26 cellular contexts compared by ENCODE assay signal in genomic region chr5:62011072-62011664, GRCh38.
"Had no signal": no experiment of that assay in that cellular context is flagged by ENCODE, and none has a peak within 500 bp of the region (broad histone marks: within the 10 kb centered on the region; RNA-seq: fewer than 3 reads in every experiment).

No MANE protein-coding gene starts in this region.

- H3K9me3 Mint-ChIP-seq: activated naive CD8-positive, alpha-beta T cell treated with anti-CD3 and anti-CD28 coated beads for 36 hours; activated T-helper 2 cell treated with anti-CD3 and anti-CD28 coated beads, Interferon-gamma antibody, Interleukin-2, Interleukin-4, amounts not matched to agents 10 μg/mL and 5 μg/mL and 100 μg/mL, durations not matched to agents 14 hours and 24 hours and 36 hours; endodermal cell; nephron progenitor cell; T-helper 1 cell treated with Interleukin-12 subunit alpha and Interleukin-12 subunit beta and Interleukin-4 antibody, amounts not matched to agents 30 μg/mL and 1 μg/mL, for 36 hours had no signal

- H3K4me3 Mint-ChIP-seq: activated naive CD8-positive, alpha-beta T cell treated with anti-CD3 and anti-CD28 coated beads for 36 hours; activated T-cell treated with anti-CD3 and anti-CD28 coated beads, Interleukin-2, amount 50 U/mL, for 4 hours; endodermal cell; memory B cell; nephron progenitor cell; T-helper 1 cell treated with Interleukin-12 subunit alpha and Interleukin-12 subunit beta and Interleukin-4 antibody, amounts not matched to agents 30 μg/mL and 1 μg/mL, for 36 hours had no signal

- H3K9me3 ChIP-seq: esophagus squamous epithelium, gastrocnemius medialis, suprapubic skin, tibial nerve had no signal

- DNase-seq: activated CD4-positive, alpha-beta T cell treated with anti-CD3 and anti-CD28 coated beads for 4 hours; activated CD4-positive, alpha-beta T cell treated with anti-CD3 and anti-CD28 coated beads, Interleukin-2, amount 50 U/mL, for 48 hours; activated CD4-positive, CD25-positive, alpha-beta regulatory T cell; activated CD8-positive, alpha-beta memory T cell treated with anti-CD3 and anti-CD28 coated beads, Interleukin-2, amount 50 U/mL, for 48 hours; activated naive CD4-positive, alpha-beta T cell treated with Interleukin-2 at 50 U/mL for 16 hours; activated naive CD8-positive, alpha-beta T cell treated with anti-CD3 and anti-CD28 coated beads for 36 hours; activated T-cell treated with anti-CD3 and anti-CD28 coated beads, Interleukin-2, amount 50 U/mL, for 4 hours; amygdala; cerebellar nuclear complex; endodermal cell; esophagus squamous epithelium; gastrocnemius medialis; hypothalamus; islet precursor cell; left cardiac atrium; nephron progenitor cell; occipital lobe; stimulated activated CD4-positive, alpha-beta T cell treated with anti-CD3 and anti-CD28 coated beads, Interleukin-4, amount 100 ng/mL, for 1 hour; stimulated activated naive CD8-positive, alpha-beta T cell treated with anti-CD3 and anti-CD28 coated beads, Interleukin-15, Interleukin-2, amounts not matched to agents 100 U/mL and 50 U/mL, for 24 hours; T1000 had no signal

- H3K4me1 ChIP-seq: esophagus squamous epithelium, gastrocnemius medialis, suprapubic skin, tibial nerve had no signal

- H3K27ac Mint-ChIP-seq: activated naive CD8-positive, alpha-beta T cell treated with anti-CD3 and anti-CD28 coated beads for 36 hours; activated T-helper 2 cell treated with anti-CD3 and anti-CD28 coated beads, Interferon-gamma antibody, Interleukin-2, Interleukin-4, amounts not matched to agents 10 μg/mL and 5 μg/mL and 100 μg/mL, durations not matched to agents 14 hours and 24 hours and 36 hours; endodermal cell; memory B cell; nephron progenitor cell; T-helper 1 cell treated with Interleukin-12 subunit alpha and Interleukin-12 subunit beta and Interleukin-4 antibody, amounts not matched to agents 30 μg/mL and 1 μg/mL, for 36 hours had no signal

- H3K27ac ChIP-seq: coronary artery, esophagus squamous epithelium, gastrocnemius medialis, suprapubic skin, tibial nerve had no signal

- H3K4me1 Mint-ChIP-seq: activated naive CD8-positive, alpha-beta T cell treated with anti-CD3 and anti-CD28 coated beads for 36 hours; memory B cell; nephron progenitor cell had no signal

- H3K4me3 ChIP-seq: coronary artery, esophagus squamous epithelium, gastrocnemius medialis, suprapubic skin, tibial nerve had no signal

- H3K36me3 Mint-ChIP-seq: activated naive CD8-positive, alpha-beta T cell treated with anti-CD3 and anti-CD28 coated beads for 36 hours; memory B cell had no signal

- H3K27me3 ChIP-seq: gastrocnemius medialis, suprapubic skin, tibial nerve had no signal

- H3K36me3 ChIP-seq: esophagus squamous epithelium, gastrocnemius medialis, suprapubic skin, tibial nerve had no signal
